Comparison of ENCODE assay signal across 11 cellular contexts in the genomic region with DNA sequence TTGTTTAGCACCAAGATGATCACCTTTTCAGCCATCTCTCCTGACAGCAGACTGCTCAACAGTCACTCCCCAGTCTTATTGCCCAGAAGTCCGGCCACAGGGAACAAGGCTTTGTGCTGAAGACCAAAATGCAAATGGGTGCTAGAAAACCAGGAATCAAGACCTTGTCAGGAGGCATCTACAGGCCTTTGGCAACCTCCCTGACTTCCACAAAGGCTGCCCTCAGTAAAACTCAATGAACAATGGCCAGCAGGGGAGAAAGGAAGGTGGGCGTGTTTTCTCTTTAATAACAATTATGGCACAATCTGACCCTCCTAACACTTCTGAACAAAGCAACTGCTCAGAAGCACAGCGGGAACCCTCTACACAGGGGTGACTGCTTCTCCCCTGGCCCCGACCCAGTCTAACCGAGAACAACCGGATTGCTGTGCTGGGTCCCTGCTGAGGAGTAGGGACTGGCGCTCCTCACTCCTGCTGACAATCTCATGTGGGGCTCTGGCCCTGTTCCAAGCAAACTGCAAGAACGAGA. TPM values are rescaled to one million over a fixed set of nuclear protein-coding genes. Genes with fewer than 3 reads are reported as not detected.
DNase-seq lines count a peak whose midpoint lies in the region; ATAC-seq and TF ChIP-seq lines count a peak whose summit lies in the region.
"Had no signal": no experiment of that assay in that cellular context is flagged by ENCODE, and none has a peak within 500 bp of the region (broad histone marks: within the 10 kb centered on the region; RNA-seq: fewer than 3 reads in every experiment).

No MANE protein-coding gene starts in this region.

- no peaks in the 10 kb centered on the region for H3K9me3 ChIP-seq in naive thymus-derived CD4-positive, alpha-beta T cell (ENCODE audit: control insufficient read depth in 2 of 3, low read length in 3 of 3)

- H3K4me3 Mint-ChIP-seq in natural killer cell = no peak overlapping the region
- H3K4me3 Mint-ChIP-seq in natural killer cell treated with Interleukin-12 subunit alpha and Interleukin-12 subunit beta and Interleukin-15 and Interleukin-18, amount 100 ng/mL, for 72 hours = no peak overlapping the region
- no peak overlapping the region for H3K4me3 Mint-ChIP-seq in naive thymus-derived CD4-positive, alpha-beta T cell

- H3K36me3 Mint-ChIP-seq in natural killer cell = peaks cover 7% of the 10 kb centered on the region
- peaks cover 5% of the 10 kb centered on the region for H3K36me3 Mint-ChIP-seq in natural killer cell treated with Interleukin-12 subunit alpha and Interleukin-12 subunit beta and Interleukin-15 and Interleukin-18, amount 100 ng/mL, for 72 hours
- H3K36me3 Mint-ChIP-seq in naive thymus-derived CD4-positive, alpha-beta T cell = peaks cover 0 to 11% (median 3%) of the 10 kb centered on the region in 5 donors

- no peak for ATAC-seq in natural killer cell
- no peak for ATAC-seq in natural killer cell treated with Interleukin-12 subunit alpha and Interleukin-12 subunit beta and Interleukin-15 and Interleukin-18, amount 100 ng/mL, for 72 hours
- no peak for ATAC-seq in naive thymus-derived CD4-positive, alpha-beta T cell
- no peak for ATAC-seq in HG03139 (IDR thresholded peaks at IDR 0.05; ENCODE audit: unreplicated experiment)

- intact Hi-C loops in natural killer cell (cut with micrococcal nuclease) = no loop called here
- intact Hi-C loops in naive thymus-derived CD4-positive, alpha-beta T cell (cut with micrococcal nuclease) = no loop called here

- no peaks in the 10 kb centered on the region for H3K27me3 ChIP-seq in naive thymus-derived CD4-positive, alpha-beta T cell (ENCODE audit: control insufficient read depth in 2 of 2, insufficient read depth in 2 of 2, low read length in 2 of 2)

- peaks cover 9 to 36% (median 14%) of the 10 kb centered on the region in 3 experiments for H3K36me3 ChIP-seq in naive thymus-derived CD4-positive, alpha-beta T cell (ENCODE audit: control insufficient read depth in 2 of 3, insufficient read depth in 3 of 3, low read length in 3 of 3)

- peak overlapping the region; percentile 54 to 59 for H3K27ac Mint-ChIP-seq in natural killer cell
- H3K27ac Mint-ChIP-seq in natural killer cell treated with Interleukin-12 subunit alpha and Interleukin-12 subunit beta and Interleukin-15 and Interleukin-18, amount 100 ng/mL, for 72 hours = no peak overlapping the region
- H3K27ac Mint-ChIP-seq in naive thymus-derived CD4-positive, alpha-beta T cell = peak overlapping the region in 8 of 9 donors; percentile 19 to 88 (median 44)

- H3K27me3 Mint-ChIP-seq in natural killer cell (ENCODE audit: low read depth in 2 of 2) = no peaks in the 10 kb centered on the region
- no peaks in the 10 kb centered on the region for H3K27me3 Mint-ChIP-seq in natural killer cell treated with Interleukin-12 subunit alpha and Interleukin-12 subunit beta and Interleukin-15 and Interleukin-18, amount 100 ng/mL, for 72 hours
- no peaks in the 10 kb centered on the region for H3K27me3 Mint-ChIP-seq in naive thymus-derived CD4-positive, alpha-beta T cell

- no peak overlapping the region for H3K4me3 ChIP-seq in naive thymus-derived CD4-positive, alpha-beta T cell (ENCODE audit: low read length)

- peak overlapping the region; percentile 88 for H3K27ac ChIP-seq in caudate nucleus (ENCODE audit: low read depth, low read length)
- H3K27ac ChIP-seq in naive thymus-derived CD4-positive, alpha-beta T cell (ENCODE audit: low read depth, low read length) = no peak overlapping the region
- H3K27ac ChIP-seq: C4-2B had no signal

- peaks cover 0 to 6% of the 10 kb centered on the region in 2 donors for H3K4me1 Mint-ChIP-seq in natural killer cell
- peaks cover 0 to 3% of the 10 kb centered on the region in 2 donors for H3K4me1 Mint-ChIP-seq in natural killer cell treated with Interleukin-12 subunit alpha and Interleukin-12 subunit beta and Interleukin-15 and Interleukin-18, amount 100 ng/mL, for 72 hours (ENCODE audit: low read depth in 2 of 2)
- peaks cover 1 to 24% (median 15%) of the 10 kb centered on the region in 7 donors for H3K4me1 Mint-ChIP-seq in naive thymus-derived CD4-positive, alpha-beta T cell

- no peaks in the 10 kb centered on the region for H3K4me1 ChIP-seq in naive thymus-derived CD4-positive, alpha-beta T cell (ENCODE audit: control insufficient read depth in 2 of 2, insufficient read depth in 2 of 2, low read length in 2 of 2)

- TF ChIP-seq CTCF in natural killer cell (IDR thresholded peaks at IDR 0.05) = no peak

- POLR2A ChIA-PET in naive thymus-derived CD4-positive, alpha-beta T cell (lab: Charles Lee) = interaction anchor here (1.4 kb wide), 1 partner anchor 11 kb away, joined by 4 read pairs; no protein-coding TSS in a partner anchor

- no peaks in the 10 kb centered on the region for H3K9me3 Mint-ChIP-seq in natural killer cell
- H3K9me3 Mint-ChIP-seq in natural killer cell treated with Interleukin-12 subunit alpha and Interleukin-12 subunit beta and Interleukin-15 and Interleukin-18, amount 100 ng/mL, for 72 hours = no peaks in the 10 kb centered on the region
- H3K9me3 Mint-ChIP-seq in naive thymus-derived CD4-positive, alpha-beta T cell = no peaks in the 10 kb centered on the region

- DNase-seq in natural killer cell = no peak
- DNase-seq in natural killer cell treated with Interleukin-12 subunit alpha and Interleukin-12 subunit beta and Interleukin-15 and Interleukin-18, amount 100 ng/mL, for 72 hours (ENCODE audit: low spot score) = no peak
- peak in 32 of 61 donors; percentile 26 to 84 (median 55) for DNase-seq in caudate nucleus (lab: John Stamatoyannopoulos, UW)
- peak in 2 of 9 donors; percentile 1 to 14 for DNase-seq in naive thymus-derived CD4-positive, alpha-beta T cell
- DNase-seq in glomerular visceral epithelial cell (ENCODE audit: extremely low spot score) = no peak
- no peak for DNase-seq in NCI-H526 (lab: John Stamatoyannopoulos, UW)
- DNase-seq in H4 (ENCODE audit: low spot score) = no peak
- DNase-seq: activated CD4-positive, alpha-beta T cell treated with anti-CD3 and anti-CD28 coated beads for 4 hours; stimulated activated CD4-positive, alpha-beta T cell treated with anti-CD3 and anti-CD28 coated beads, Interleukin-4, amount 100 ng/mL, for 1 hour had no signal

- CTCF ChIA-PET in naive thymus-derived CD4-positive, alpha-beta T cell (lab: Charles Lee) = interaction anchor here (0.6 kb wide), 1 partner anchor 160 kb away, joined by 3 read pairs; no protein-coding TSS in a partner anchor

RNA-seq across cellular contexts. Expression of a gene that starts 41.6 kb away (rescaled TPM):
- total RNA-seq in natural killer cell = 100 to 1,000 TPM; 199 to 242 (median 236) TPM
- total RNA-seq in natural killer cell treated with Interleukin-12 subunit alpha and Interleukin-12 subunit beta and Interleukin-15 and Interleukin-18, amount 100 ng/mL, for 72 hours = 100 to 1,000 TPM in 1 of 2 donors, 10 to 100 TPM in 1; 54.6 to 114 TPM
- total RNA-seq in naive thymus-derived CD4-positive, alpha-beta T cell = 100 to 1,000 TPM; 343 to 559 (median 418) TPM
- polyA plus RNA-seq in naive thymus-derived CD4-positive, alpha-beta T cell = 100 to 1,000 TPM in 1 of 2 donors, 10 to 100 TPM in 1; 36.9 to 105 TPM
- 19.6 and 29.3 TPM in 2 replicates for total RNA-seq in H4 (2014; rRNA removed; shearing (Covaris generic))

Comparison
In these comparisons a context has a peak if more than half of its experiments do, and no peak if none do; other contexts are left out.
1. H3K27ac Mint-ChIP-seq: peak in natural killer cell (2 of 2) and naive thymus-derived CD4-positive, alpha-beta T cell (8 of 9); none in natural killer cell treated with Interleukin-12 subunit alpha and Interleukin-12 subunit beta and Interleukin-15 and Interleukin-18, amount 100 ng/mL, for 72 hours (0 of 2).
2. DNase-seq: peak in caudate nucleus (32 of 61); none in natural killer cell (single experiment), natural killer cell treated with Interleukin-12 subunit alpha and Interleukin-12 subunit beta and Interleukin-15 and Interleukin-18, amount 100 ng/mL, for 72 hours (single experiment), glomerular visceral epithelial cell (single experiment), NCI-H526 (0 of 2) and H4 (single experiment).